In the genomic region with DNA sequence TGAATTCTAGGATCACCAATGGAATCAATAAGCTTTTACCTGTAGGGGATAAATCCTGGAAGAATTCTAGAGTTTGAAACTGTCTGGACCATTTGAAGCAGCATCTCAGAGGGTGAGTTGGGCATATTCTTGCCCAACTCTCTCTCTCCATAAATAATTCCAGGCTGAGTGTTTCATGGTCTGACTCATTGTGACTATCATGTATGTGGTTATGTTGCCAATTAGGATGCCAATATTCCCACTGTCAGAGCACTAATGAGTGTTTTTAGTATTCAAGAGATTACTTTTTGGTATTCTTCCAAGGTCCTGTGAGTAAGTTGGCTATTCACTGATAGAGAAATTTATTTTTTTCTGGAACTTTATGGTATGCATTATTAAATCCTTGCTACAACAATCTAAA, we compare ENCODE assay signal across 25 cellular contexts.
DNase-seq lines count a peak whose midpoint lies in the region; ATAC-seq and TF ChIP-seq lines count a peak whose summit lies in the region.
"Had no signal": no experiment of that assay in that cellular context is flagged by ENCODE, and none has a peak within 500 bp of the region (broad histone marks: within the 10 kb centered on the region; RNA-seq: fewer than 3 reads in every experiment).

No MANE protein-coding gene starts in this region.

- no peaks in the 10 kb centered on the region for H3K9me3 ChIP-seq in A673 (ENCODE audit: low read depth, low read length, poor library complexity, severe bottlenecking)
- no peaks in the 10 kb centered on the region for H3K9me3 ChIP-seq in RWPE2 (ENCODE audit: severe bottlenecking)
- no peaks in the 10 kb centered on the region for H3K9me3 ChIP-seq in esophagus muscularis mucosa
- H3K9me3 ChIP-seq: A549, tibial nerve had no signal

- no peak overlapping the region for H3K4me3 ChIP-seq in A673 (ENCODE audit: low read depth, low read length, poor library complexity, severe bottlenecking)
- H3K4me3 ChIP-seq in RWPE2 (ENCODE audit: severe bottlenecking): no peak overlapping the region
- no peak overlapping the region for H3K4me3 ChIP-seq in H7 (ENCODE audit: insufficient read depth, low read depth, low read length)
- no peak overlapping the region for H3K4me3 ChIP-seq in esophagus muscularis mucosa
- H3K4me3 ChIP-seq: A549, K562, tibial nerve had no signal

- H3K36me3 ChIP-seq in A673 (ENCODE audit: insufficient read depth, low read length, poor library complexity, severe bottlenecking) (no peaks in the 10 kb centered on the region), RWPE2 (ENCODE audit: low read depth) (no peaks in the 10 kb centered on the region), H7 (replicated peaks; ENCODE audit: control insufficient read depth, insufficient read depth, low read length) (no peaks in the 10 kb centered on the region), esophagus muscularis mucosa (no peaks in the 10 kb centered on the region)
- H3K36me3 ChIP-seq: tibial nerve had no signal

- no peak for TF ChIP-seq CTCF in A673 (conservative IDR thresholded peaks at IDR 0.05; ENCODE audit: low read depth, low read length)
- no peak for TF ChIP-seq CTCF in RWPE2 (IDR thresholded peaks at IDR 0.05; ENCODE audit: poor library complexity, severe bottlenecking)
- no peak for TF ChIP-seq CTCF in esophagus muscularis mucosa (IDR thresholded peaks at IDR 0.05)

- no peak for TF ChIP-seq POLR2A in esophagus muscularis mucosa (IDR thresholded peaks at IDR 0.05; ENCODE audit: low read depth)

- DNase-seq in A673 (ENCODE audit: low spot score) (peak; percentile 42), GM04504 (ENCODE audit: low read depth) (peak; percentile 6), RWPE2 (ENCODE audit: low spot score) (no peak), foreskin melanocyte (peak; percentile 68), H7 (no peak), esophagus muscularis mucosa (ENCODE audit: extremely low spot score) (no peak), HuH-7.5 (ENCODE audit: low spot score) (no peak), NAMALWA (ENCODE audit: low spot score) (no peak)
- DNase-seq: activated CD4-positive, alpha-beta T cell treated with anti-CD3 and anti-CD28 coated beads for 36 hours; activated naive CD4-positive, alpha-beta T cell treated with anti-CD3 and anti-CD28 coated beads, Interleukin-2, amount 10 ng/mL, durations not matched to agents 7 days and 5 days; activated T-cell treated with anti-CD3 and anti-CD28 coated beads, Interleukin-2, amount 50 U/mL, for 72 hours; amygdala; HCEC 1CT; kidney; NCI-H1930; NCI-H226; NCI-H82; nucleus accumbens; retina; stimulated activated naive CD8-positive, alpha-beta T cell treated with anti-CD3 and anti-CD28 coated beads, Interleukin-15, amount 100 ng/mL, for 72 hours; T-cell had no signal

- TF ChIP-seq EP300 in esophagus muscularis mucosa (IDR thresholded peaks at IDR 0.05): no peak

- H3K4me1 ChIP-seq in A673 (ENCODE audit: insufficient read depth, low read length, poor library complexity, severe bottlenecking): no peaks in the 10 kb centered on the region
- no peaks in the 10 kb centered on the region for H3K4me1 ChIP-seq in RWPE2 (ENCODE audit: insufficient read depth, poor library complexity, severe bottlenecking)
- no peaks in the 10 kb centered on the region for H3K4me1 ChIP-seq in esophagus muscularis mucosa
- H3K4me1 ChIP-seq: A549, tibial nerve had no signal

- BruUV-seq in A673 (replicated peaks; lab: Mats Ljungman, UMichigan): no TSS peak

- H3K27ac ChIP-seq in A673 (ENCODE audit: low read depth, low read length, poor library complexity, severe bottlenecking) (no peak overlapping the region), RWPE2 (ENCODE audit: poor library complexity, severe bottlenecking) (no peak overlapping the region), esophagus muscularis mucosa (replicated peaks in 1 of 4) (no peak overlapping the region)
- H3K27ac ChIP-seq: A549, C4-2B, tibial nerve had no signal

- intact Hi-C loops in A673 (cut with micrococcal nuclease; ENCODE audit: unreplicated experiment) (no loop called here), esophagus muscularis mucosa (cut with DNase I) (no loop called here)

- H3K27me3 ChIP-seq in A673 (replicated peaks; ENCODE audit: insufficient read depth, low read depth, low read length, poor library complexity) (no peaks in the 10 kb centered on the region), RWPE2 (ENCODE audit: insufficient read depth, poor library complexity, severe bottlenecking) (peaks cover 11% of the 10 kb centered on the region), H7 (ENCODE audit: control insufficient read depth, insufficient read depth, low read length) (no peaks in the 10 kb centered on the region), esophagus muscularis mucosa (no peaks in the 10 kb centered on the region)
- H3K27me3 ChIP-seq: tibial nerve had no signal

- CTCF ChIA-PET in A673 (lab: Charles Lee): no interaction called here

- peak; percentile 91 for ATAC-seq in RWPE2 (ENCODE audit: low read depth)
- ATAC-seq: A549; activated CD4-positive, alpha-beta T cell treated with anti-CD3 and anti-CD28 coated beads for 36 hours; activated T-cell treated with anti-CD3 and anti-CD28 coated beads, Interleukin-2, amount 50 U/mL, for 72 hours; K562; stimulated activated naive CD8-positive, alpha-beta T cell treated with anti-CD3 and anti-CD28 coated beads, Interleukin-15, amount 100 ng/mL, for 72 hours; T-cell had no signal

- POLR2A ChIA-PET in A673 (lab: Charles Lee; ENCODE audit: low non-redundant PET): no interaction called here

Comparison
In these comparisons a context has a peak if more than half of its experiments do, and no peak if none do; other contexts are left out.
1. DNase-seq: peak in A673 (single experiment), GM04504 (single experiment) and foreskin melanocyte (single experiment); none in RWPE2 (single experiment), H7 (single experiment), esophagus muscularis mucosa (single experiment), HuH-7.5 (single experiment) and NAMALWA (single experiment).